ENCODE assay signal across 21 cellular contexts in genomic region chr1:193102662-193103061, GRCh38. TPM values are rescaled to one million over a fixed set of nuclear protein-coding genes. Genes with fewer than 3 reads are reported as not detected.
DNase-seq lines count a peak whose midpoint lies in the region; ATAC-seq and TF ChIP-seq lines count a peak whose summit lies in the region.
"Had no signal": no experiment of that assay in that cellular context is flagged by ENCODE, and none has a peak within 500 bp of the region (broad histone marks: within the 10 kb centered on the region; RNA-seq: fewer than 3 reads in every experiment).

No MANE protein-coding gene starts in this region.

- H3K9ac ChIP-seq in GM23248 (peak overlapping the region; percentile 91; the same call in 1 of the 2 replicates), adipocyte (ENCODE audit: low read length) (peak overlapping the region; percentile 93), SK-N-SH (no peak overlapping the region)

- TF ChIP-seq EP300 in SK-N-SH (IDR thresholded peaks at IDR 0.05; ENCODE audit: borderline replicate concordance in 1 of 2, low read depth in 1 of 2, low read length in 1 of 2) = no peak

- no peak for ATAC-seq in GM18907 (IDR thresholded peaks at IDR 0.05; ENCODE audit: unreplicated experiment)
- ATAC-seq: SK-N-SH treated with all-trans-retinoic acid at 6 μM for 48 hours had no signal

- peaks cover 26% of the 10 kb centered on the region for H3K36me3 ChIP-seq in GM23248 (ENCODE audit: low read depth)
- H3K36me3 ChIP-seq in adipocyte (ENCODE audit: control insufficient read depth, insufficient read depth, low read length, severe bottlenecking) = peaks cover 33% of the 10 kb centered on the region
- H3K36me3 ChIP-seq in SK-N-SH (replicated peaks in 1 of 2; ENCODE audit: control insufficient read depth in 1 of 2, insufficient read depth in 2 of 2, low read length in 1 of 2) = peaks cover 22 to 33% of the 10 kb centered on the region in 2 experiments
- H3K36me3 ChIP-seq: HAP-1 had no signal

- H3K4me2 ChIP-seq in GM23248 (ENCODE audit: unreplicated experiment) = peak overlapping the region; percentile 88
- no peak overlapping the region for H3K4me2 ChIP-seq in SK-N-SH

- H3K9me3 Mint-ChIP-seq in neural crest cell = no peaks in the 10 kb centered on the region

- 0 out of 2 replicates have a peak overlapping the region, but pooled peaks have one; percentile 93 for H3K27ac ChIP-seq in GM23248
- no peak overlapping the region for H3K27ac ChIP-seq in SK-N-SH (ENCODE audit: low read depth in 2 of 2, low read length in 1 of 2)
- H3K27ac ChIP-seq: C4-2B had no signal

- H3K9me2 ChIP-seq in GM23248 (ENCODE audit: insufficient read depth) (no peaks in the 10 kb centered on the region), SK-N-SH (no peaks in the 10 kb centered on the region)

- H3K4me3 Mint-ChIP-seq in neural crest cell = peak overlapping the region; percentile 95

- TF ChIP-seq CTCF in neural crest cell (conservative IDR thresholded peaks at IDR 0.05) (no peak), SK-N-SH (IDR thresholded peaks at IDR 0.05) (no peak)

- H3F3A ChIP-seq in GM23248 (ENCODE audit: insufficient read depth) (peaks cover 39% of the 10 kb centered on the region), SK-N-SH (replicated peaks; ENCODE audit: insufficient read depth) (peaks cover 21% of the 10 kb centered on the region)

- H3K27me3 ChIP-seq in GM23248 (replicated peaks; ENCODE audit: insufficient read depth) (no peaks in the 10 kb centered on the region), adipocyte (replicated peaks; ENCODE audit: control insufficient read depth, insufficient read depth, low read length) (no peaks in the 10 kb centered on the region), SK-N-SH (ENCODE audit: insufficient read depth) (no peaks in the 10 kb centered on the region)
- H3K27me3 ChIP-seq: MG63 had no signal

- H3K4me1 ChIP-seq in GM23248 (ENCODE audit: insufficient read depth) (peaks cover 11% of the 10 kb centered on the region), adipocyte (ENCODE audit: control insufficient read depth, insufficient read depth, low read length) (peaks cover 34% of the 10 kb centered on the region), SK-N-SH (ENCODE audit: control insufficient read depth in 1 of 2, insufficient read depth in 2 of 2, low read depth in 1 of 2, low read length in 1 of 2) (peaks cover 7 to 11% of the 10 kb centered on the region in 2 experiments; a peak in 3 of 4 replicates)

- CTCF ChIA-PET in SK-N-SH (lab: Yijun Ruan, JAX) = interaction anchor here (3.5 kb wide), 1 partner anchor 20 kb away, joined by 19 read pairs; the partner anchor contains the start of gene CDC73

- H4K20me1 ChIP-seq in GM23248 (ENCODE audit: insufficient read depth) (no peaks in the 10 kb centered on the region), SK-N-SH (ENCODE audit: insufficient read depth) (no peaks in the 10 kb centered on the region; the same call in 1 of the 2 replicates)

- peaks cover 59% of the 10 kb centered on the region for H3K79me2 ChIP-seq in GM23248 (ENCODE audit: insufficient read depth)
- peaks cover 45% of the 10 kb centered on the region for H3K79me2 ChIP-seq in SK-N-SH (ENCODE audit: insufficient read depth)

- no peak for TF ChIP-seq RAD21 in SK-N-SH (IDR thresholded peaks at IDR 0.05; ENCODE audit: low read length)

- POLR2A ChIA-PET in SK-N-SH (lab: Yijun Ruan, JAX) = no interaction called here

- no peaks in the 10 kb centered on the region for H3K36me3 Mint-ChIP-seq in neural crest cell (ENCODE audit: low read depth)

- H3K9me3 ChIP-seq in GM23248 (ENCODE audit: low read depth) = no peaks in the 10 kb centered on the region
- no peaks in the 10 kb centered on the region for H3K9me3 ChIP-seq in adipocyte (ENCODE audit: control insufficient read depth, low read length)
- H3K9me3 ChIP-seq in SK-N-SH = no peaks in the 10 kb centered on the region
- H3K9me3 ChIP-seq: HAP-1, MG63 had no signal

- no peak overlapping the region for H3K27ac Mint-ChIP-seq in neural crest cell (ENCODE audit: unreplicated experiment)

- H2AFZ ChIP-seq in GM23248 = no peak overlapping the region
- no peak overlapping the region for H2AFZ ChIP-seq in SK-N-SH (ENCODE audit: low read depth)

- WGBS in GM23248 (ENCODE audit: low coverage in 1 of 2, low lambda C conversion rate in 2 of 2, missing lambda C conversion rate in 2 of 2), 2 experiments = 95 to 98% methylated on average over 5 of the region's 5 CpGs
- 98% methylated on average over 5 of the region's 5 CpGs for WGBS in SK-N-SH (ENCODE audit: low lambda C conversion rate)

- H3K4me3 ChIP-seq in GM23248 = no peak overlapping the region
- H3K4me3 ChIP-seq in adipocyte (ENCODE audit: low read length) = peak overlapping the region; percentile 35
- no peak overlapping the region for H3K4me3 ChIP-seq in SK-N-SH (ENCODE audit: low read depth in 2 of 2, low read length in 1 of 2)
- H3K4me3 ChIP-seq: HAP-1 had no signal

- H3K4me1 Mint-ChIP-seq in neural crest cell = peaks cover 33% of the 10 kb centered on the region

- in situ Hi-C loops in GM23248 (cut with MboI) = no loop called here

- DNase-seq in GM23248 = no peak
- DNase-seq in MV-4-11 (lab: John Stamatoyannopoulos, UW) = peak; percentile 33
- no peak for DNase-seq in adipocyte (ENCODE audit: low read depth)
- no peak for DNase-seq in neural crest cell (ENCODE audit: low read depth, low spot score)
- no peak for DNase-seq in GM19240 (ENCODE audit: insufficient read length, low spot score)
- no peak for DNase-seq in GM19238 (ENCODE audit: insufficient read length, low spot score)
- DNase-seq in SK-N-SH = no peak
- DNase-seq: ACHN; AML-193; DMS79 treated with DMSO at 0.1 percent for 48 hours; MG63; NCI-H1417; NCI-H1930; NCI-H526 treated with DMSO at 0.1 percent for 48 hours; NK-92 treated with Interleukin-12 subunit alpha and Interleukin-12 subunit beta, amount 100 ng/mL, for 24 hours; Right ventricle myocardium superior; T-helper 1 cell had no signal

- no peaks in the 10 kb centered on the region for H3K27me3 Mint-ChIP-seq in neural crest cell (ENCODE audit: low read depth)

TF ChIP-seq in SK-N-SH, 30 proteins besides CTCF, POLR2A, EP300 and RAD21 (continues in another document):
- TF ChIP-seq USF1 (IDR thresholded peaks at IDR 0.05; ENCODE audit: borderline replicate concordance, low read depth) = no peak
- no peak for TF ChIP-seq MXI1 (IDR thresholded peaks at IDR 0.05; ENCODE audit: low read depth, low read length)
- no peak for TF ChIP-seq PBX3 (IDR thresholded peaks at IDR 0.05)
- TF ChIP-seq RXRA (IDR thresholded peaks at IDR 0.05; ENCODE audit: borderline replicate concordance, low read depth) = no peak
- no peak for TF ChIP-seq NFIC (IDR thresholded peaks at IDR 0.05; ENCODE audit: borderline replicate concordance)
- no peak for TF ChIP-seq NRF1 (IDR thresholded peaks at IDR 0.05; ENCODE audit: low read depth, low read length)
- TF ChIP-seq CHD2 (IDR thresholded peaks at IDR 0.05; ENCODE audit: low read length, partially characterized antibody) = no peak
- no peak for TF ChIP-seq RCOR1 (IDR thresholded peaks at IDR 0.05; ENCODE audit: low read length)
- TF ChIP-seq FOSL2 (IDR thresholded peaks at IDR 0.05; ENCODE audit: borderline replicate concordance, low read depth) = no peak
- no peak for TF ChIP-seq POLR2AphosphoS5 (IDR thresholded peaks at IDR 0.05; ENCODE audit: low read depth, low read length)
- TF ChIP-seq YY1 (IDR thresholded peaks at IDR 0.05; ENCODE audit: low read depth) = no peak
- TF ChIP-seq TAF1 (IDR thresholded peaks at IDR 0.05; ENCODE audit: borderline replicate concordance, low read depth, low read length) = no peak

RNA-seq across cellular contexts. Expression of gene GLRX2, which starts 2.6 kb away (rescaled TPM):
- total RNA-seq in GM23248 (2014; rRNA removed; shearing (Covaris generic)) = 8.6 and 10.7 TPM in 2 replicates
- 57.5 and 60.0 TPM in 2 replicates for polyA plus RNA-seq in GM23248 (2016; fragmentation: Nextera tagmentation; extraction: Ambion mirVana)
- 18.3 and 20.5 TPM in 2 replicates for total RNA-seq in neural crest cell
- polyA plus RNA-seq in SK-N-SH (2012; rRNA removed) = 9.4 and 12.8 TPM in 2 replicates
- 13.4 and 23.8 TPM in 2 replicates for polyA plus RNA-seq in SK-N-SH (2012; cell fraction: cytosol; rRNA removed)
- polyA plus RNA-seq in SK-N-SH (2012; cell fraction: nucleus; rRNA removed) = 2.5 and 4.6 TPM in 2 replicates

RNA-seq across cellular contexts. Expression of gene CDC73, which starts 19.2 kb away (rescaled TPM):
- 27.4 and 29.1 TPM in 2 replicates for total RNA-seq in GM23248 (2014; rRNA removed; shearing (Covaris generic))
- polyA plus RNA-seq in GM23248 (2016; fragmentation: Nextera tagmentation; extraction: Ambion mirVana) = 50.9 and 57.0 TPM in 2 replicates
- 50.4 and 50.5 TPM in 2 replicates for total RNA-seq in neural crest cell
- polyA plus RNA-seq in SK-N-SH (2012; rRNA removed) = 13.4 and 17.3 TPM in 2 replicates
- polyA plus RNA-seq in SK-N-SH (2012; cell fraction: cytosol; rRNA removed) = 20.4 and 27.5 TPM in 2 replicates
- 6.4 and 7.7 TPM in 2 replicates for polyA plus RNA-seq in SK-N-SH (2012; cell fraction: nucleus; rRNA removed)

RNA-seq across cellular contexts. Expression of gene RO60, which starts 43.2 kb away (rescaled TPM):
- total RNA-seq in GM23248 (2014; rRNA removed; shearing (Covaris generic)) = 68.6 and 71.3 TPM in 2 replicates
- polyA plus RNA-seq in GM23248 (2016; fragmentation: Nextera tagmentation; extraction: Ambion mirVana) = 104 TPM in 2 replicates
- 119 and 122 TPM in 2 replicates for total RNA-seq in neural crest cell
- polyA plus RNA-seq in SK-N-SH (2012; rRNA removed) = 6.4 and 10.6 TPM in 2 replicates
- polyA plus RNA-seq in SK-N-SH (2012; cell fraction: cytosol; rRNA removed) = 9.4 and 9.6 TPM in 2 replicates
- 8.7 and 10.3 TPM in 2 replicates for polyA plus RNA-seq in SK-N-SH (2012; cell fraction: nucleus; rRNA removed)

RNA-seq across cellular contexts. Expression of gene UCHL5, which starts 43.5 kb away (rescaled TPM):
- total RNA-seq in GM23248 (2014; rRNA removed; shearing (Covaris generic)) = 17.5 and 22.5 TPM in 2 replicates
- polyA plus RNA-seq in GM23248 (2016; fragmentation: Nextera tagmentation; extraction: Ambion mirVana) (49.1 and 50.8 TPM in 2 replicates), SK-N-SH (2012; rRNA removed) (14.9 and 15.7 TPM in 2 replicates)
- 38.7 and 40.9 TPM in 2 replicates for total RNA-seq in neural crest cell
- 20.3 and 28.4 TPM in 2 replicates for polyA plus RNA-seq in SK-N-SH (2012; cell fraction: cytosol; rRNA removed)
- polyA plus RNA-seq in SK-N-SH (2012; cell fraction: nucleus; rRNA removed) = 15.7 and 19.3 TPM in 2 replicates
